8 cellular contexts compared by ENCODE assay signal in genomic region chr6:4775591-4776492, GRCh38. TPM values are rescaled to one million over a fixed set of nuclear protein-coding genes. Genes with fewer than 3 reads are reported as not detected.
A peak's percentile ranks its signal among the peaks of the same experiment; 100 is the strongest.
DNase-seq lines count a peak whose midpoint lies in the region; ATAC-seq and TF ChIP-seq lines count a peak whose summit lies in the region.

Gene CDYL (plus strand): TSS chr6:4776404. CDS start chr6:4776784, 380 bp downstream.

- H3K36me3 ChIP-seq in kidney epithelial cell (ENCODE audit: control insufficient read depth, insufficient read depth, low read length), result no peaks in the 10 kb centered on the region

- DNase-seq in AG08396 (ENCODE audit: low spot score) (peak; percentile 97), NCI-H345 treated with DMSO at 0.1 percent for 48 hours (lab: John Stamatoyannopoulos, UW; ENCODE audit: unreplicated experiment) (peak; percentile 22), cerebellar cortex (ENCODE audit: low spot score) (peak; percentile 63), kidney epithelial cell (ENCODE audit: low read depth) (no peak)
- DNase-seq in stimulated activated CD4-positive, alpha-beta T cell treated with anti-CD3 and anti-CD28 coated beads, Interleukin-15, amount 100 ng/mL, for 24 hours, result peak; percentile 90

- ATAC-seq in GM19025 (IDR thresholded peaks at IDR 0.05; ENCODE audit: low read depth, unreplicated experiment) (peak; percentile 69), HG03280 (IDR thresholded peaks at IDR 0.05; ENCODE audit: unreplicated experiment) (peak; percentile 73)
- ATAC-seq in activated CD4-positive, CD25-positive, alpha-beta regulatory T cell treated with anti-CD3 and anti-CD28 coated beads, Interleukin-2, amount 50 U/mL, for 24 hours, result peak; percentile 73 to 77

- H3K27me3 ChIP-seq in kidney epithelial cell (ENCODE audit: control insufficient read depth, insufficient read depth, low read length), result no peaks in the 10 kb centered on the region

- no peak for TF ChIP-seq CTCF in kidney epithelial cell (IDR thresholded peaks at IDR 0.05; ENCODE audit: insufficient read depth, low read length, poor library complexity, severe bottlenecking)

- peak within 1 kb of the TSS; percentile 66 for H3K4me3 ChIP-seq in kidney epithelial cell (ENCODE audit: low read depth, low read length)

RNA-seq across cellular contexts. Expression of gene CDYL, which starts in this region (rescaled TPM):
- total RNA-seq in kidney epithelial cell, result 45.8 and 46.7 TPM in 2 replicates
